In genomic region chr10:28719789-28720436, GRCh38 we compare ENCODE assay signal across 17 cellular contexts. TPM values are rescaled to one million over a fixed set of nuclear protein-coding genes. Genes with fewer than 3 reads are reported as not detected.
A peak's percentile ranks its signal among the peaks of the same experiment; 100 is the strongest.
DNase-seq lines count a peak whose midpoint lies in the region; ATAC-seq, FAIRE-seq and TF ChIP-seq lines count a peak whose summit lies in the region.
"Had no signal": no experiment of that assay in that cellular context is flagged by ENCODE, and none has a peak within 500 bp of the region (broad histone marks: within the 10 kb centered on the region; RNA-seq: fewer than 3 reads in every experiment).

No MANE protein-coding gene starts in this region.

- H3K36me3 ChIP-seq in mesodermal cell (ENCODE audit: control insufficient read depth, insufficient read depth, low read length): no peaks in the 10 kb centered on the region
- H3K36me3 ChIP-seq in suprapubic skin: no peaks in the 10 kb centered on the region
- H3K36me3 ChIP-seq: MG63 had no signal

- no peak for TF ChIP-seq CTCF in suprapubic skin (IDR thresholded peaks at IDR 0.05)

- peak overlapping the region; percentile 8 for H3K27ac ChIP-seq in mesodermal cell (ENCODE audit: low read depth, low read length, severe bottlenecking)
- H3K27ac ChIP-seq in suprapubic skin: no peak overlapping the region

- no peak for ATAC-seq in GM19351 (IDR thresholded peaks at IDR 0.05; ENCODE audit: unreplicated experiment)
- ATAC-seq: left colon; stimulated activated naive B cell treated with anti-CD40 and anti-IgM and Interleukin-4, amounts not matched to agents 10 μg/mL and 1 μg/mL and 100 μg/mL, for 72 hours had no signal

- no peak for TF ChIP-seq EP300 in suprapubic skin (IDR thresholded peaks at IDR 0.05)

- H3K4me1 ChIP-seq in mesodermal cell (ENCODE audit: control insufficient read depth, insufficient read depth, low read length, poor library complexity, severe bottlenecking) (peaks cover 17% of the 10 kb centered on the region), suprapubic skin (peaks cover 11% of the 10 kb centered on the region)

- peaks cover 30% of the 10 kb centered on the region for H3K27me3 ChIP-seq in suprapubic skin
- H3K27me3 ChIP-seq: MG63 had no signal

- TF ChIP-seq POLR2A in suprapubic skin (IDR thresholded peaks at IDR 0.05): no peak

- H3K4me3 ChIP-seq in mesodermal cell (ENCODE audit: extremely low read depth, insufficient read depth, low read length, poor library complexity, severe bottlenecking) (no peak overlapping the region), suprapubic skin (no peak overlapping the region)
- H3K4me3 ChIP-seq: MG63 had no signal

- DNase-seq in EH (ENCODE audit: low read depth) (peak; percentile 71), RCC 7860 (ENCODE audit: low spot score) (peak; percentile 46), dermis blood vessel endothelial cell (peak; percentile 59), suprapubic skin (ENCODE audit: low spot score in 2 of 2) (no peak), T-helper 2 cell (no peak), anterior cingulate cortex (lab: John Stamatoyannopoulos, UW) (no peak)
- DNase-seq: activated CD4-positive, alpha-beta T cell treated with anti-CD3 and anti-CD28 coated beads, Interleukin-2, amount 10 ng/mL, durations not matched to agents 7 days and 5 days; amygdala; C1 segment of cervical spinal cord; GDM1; left colon; MG63; naive B cell; stimulated activated naive B cell treated with anti-CD40 and anti-IgM and Interleukin-4, amounts not matched to agents 10 μg/mL and 1 μg/mL and 100 μg/mL, for 72 hours had no signal

- WGBS in mesodermal cell (ENCODE audit: insufficient coverage in 2 of 2), 2 experiments: 83 to 100% methylated on average over 2 of the region's 8 CpGs
- WGBS in suprapubic skin: 59% methylated on average over 8 of the region's 8 CpGs

- FAIRE-seq in RCC 7860 (lab: Jason Lieb, UNC): peak; percentile 81

- H3K9me3 ChIP-seq in mesodermal cell (ENCODE audit: control insufficient read depth, low read length) (no peaks in the 10 kb centered on the region), suprapubic skin (no peaks in the 10 kb centered on the region)
- H3K9me3 ChIP-seq: MG63 had no signal

RNA-seq across cellular contexts. Expression of gene BAMBI, which starts 42.6 kb away (rescaled TPM):
- total RNA-seq in dermis blood vessel endothelial cell: 2.4 and 3.8 TPM in 2 replicates
- polyA plus RNA-seq in mesodermal cell (2013, experiment 1 of 2): 496 TPM
- 515 TPM for polyA plus RNA-seq in mesodermal cell (2013, experiment 2 of 2)
- 10 to 100 TPM; 10.6 to 16.1 (median 13.0) TPM for total RNA-seq in suprapubic skin
- total RNA-seq: activated CD4-positive, alpha-beta T cell treated with anti-CD3 and anti-CD28 coated beads, Interleukin-2, amount 10 ng/mL, durations not matched to agents 7 days and 5 days; T-helper 1 cell treated with Interleukin-12 subunit alpha and Interleukin-12 subunit beta and Interleukin-4 antibody, amounts not matched to agents 30 ng/mL and 1 ng/mL, for 36 hours had no signal

Comparison
In these comparisons a context has a peak if more than half of its experiments do, and no peak if none do; other contexts are left out.
1. DNase-seq: peak in EH (single experiment), RCC 7860 (single experiment) and dermis blood vessel endothelial cell (single experiment); none in suprapubic skin (0 of 2), T-helper 2 cell (0 of 5) and anterior cingulate cortex (0 of 58).